8 cellular contexts compared by ENCODE assay signal in genomic region chr15:65529754-65530317, GRCh38. TPM values are rescaled to one million over a fixed set of nuclear protein-coding genes. Genes with fewer than 3 reads are reported as not detected.
DNase-seq lines count a peak whose midpoint lies in the region; ATAC-seq, FAIRE-seq and TF ChIP-seq lines count a peak whose summit lies in the region.

No MANE protein-coding gene starts in this region.

- no peaks in the 10 kb centered on the region for H3K9me3 Mint-ChIP-seq in activated CD4-positive, alpha-beta T cell treated with anti-CD3 and anti-CD28 coated beads for 36 hours (ENCODE audit: low read depth)
- no peaks in the 10 kb centered on the region for H3K9me3 Mint-ChIP-seq in activated naive CD4-positive, alpha-beta T cell treated with anti-CD3 and anti-CD28 coated beads, Interleukin-2, amount 50 U/mL, for 72 hours

- FAIRE-seq in kidney (lab: Jason Lieb, UNC) = no peak

- no peaks in the 10 kb centered on the region for H3K27me3 Mint-ChIP-seq in activated CD4-positive, alpha-beta T cell treated with anti-CD3 and anti-CD28 coated beads for 36 hours

- DNase-seq in activated CD4-positive, alpha-beta T cell treated with anti-CD3 and anti-CD28 coated beads for 36 hours = no peak
- DNase-seq in activated CD4-positive, alpha-beta T cell treated with anti-CD3 and anti-CD28 coated beads, Interleukin-2, amount 50 U/mL, for 1 hour = no peak
- DNase-seq in activated naive CD4-positive, alpha-beta T cell treated with anti-CD3 and anti-CD28 coated beads, Interleukin-2, amount 50 U/mL, for 72 hours (ENCODE audit: low spot score in 2 of 2) = no peak
- DNase-seq in kidney (no peak), tibial artery (no peak), NCI-H187 (lab: John Stamatoyannopoulos, UW) (no peak), NCI-H2196 (lab: John Stamatoyannopoulos, UW; ENCODE audit: unreplicated experiment) (no peak)

- ATAC-seq in activated CD4-positive, alpha-beta T cell treated with anti-CD3 and anti-CD28 coated beads for 36 hours = peak; percentile 7
- ATAC-seq in activated naive CD4-positive, alpha-beta T cell treated with anti-CD3 and anti-CD28 coated beads, Interleukin-2, amount 50 U/mL, for 72 hours = peak; percentile 16 to 23
- no peak for ATAC-seq in HG02970 (IDR thresholded peaks at IDR 0.05; ENCODE audit: low FRiP score, unreplicated experiment)

- peak overlapping the region; percentile 51 to 85 for H3K4me3 ChIP-seq in kidney (ENCODE audit: low read length in 2 of 2)
- H3K4me3 ChIP-seq in tibial artery = peak overlapping the region; percentile 68 to 75

- H3K4me1 Mint-ChIP-seq in activated CD4-positive, alpha-beta T cell treated with anti-CD3 and anti-CD28 coated beads for 36 hours = peaks cover 32% of the 10 kb centered on the region

- no peak for TF ChIP-seq CTCF in kidney (IDR thresholded peaks at IDR 0.05; ENCODE audit: borderline replicate concordance, extremely low read depth, insufficient read depth)
- no peak for TF ChIP-seq CTCF in tibial artery (IDR thresholded peaks at IDR 0.05)

- H3K4me1 ChIP-seq in kidney (ENCODE audit: control insufficient read depth in 1 of 2, insufficient read depth in 1 of 2, low read depth in 1 of 2, low read length in 2 of 2) (peaks cover 0 to 7% of the 10 kb centered on the region in 2 donors), tibial artery (peaks cover 0 to 22% (median 9%) of the 10 kb centered on the region in 4 donors)

- H3K27ac Mint-ChIP-seq in activated CD4-positive, alpha-beta T cell treated with anti-CD3 and anti-CD28 coated beads for 36 hours = peak overlapping the region; percentile 91
- peak overlapping the region in 1 of 2 donors; percentile 87 for H3K27ac Mint-ChIP-seq in activated naive CD4-positive, alpha-beta T cell treated with anti-CD3 and anti-CD28 coated beads, Interleukin-2, amount 50 U/mL, for 72 hours

- H3K4me3 Mint-ChIP-seq in activated CD4-positive, alpha-beta T cell treated with anti-CD3 and anti-CD28 coated beads for 36 hours = peak overlapping the region; percentile 78

- H3K27ac ChIP-seq in kidney (ENCODE audit: low read depth in 2 of 2, low read length in 2 of 2) (no peak overlapping the region), tibial artery (peak overlapping the region; percentile 15 to 57)

- CTCF ChIA-PET in activated CD4-positive, alpha-beta T cell treated with anti-CD3 and anti-CD28 coated beads for 36 hours (lab: Charles Lee) = interaction anchor here (0.7 to 1.9 kb wide), 5 partner anchors 12 to 49 kb away, joined by 3 to 5 read pairs (median 3); no protein-coding TSS in a partner anchor

- H3K36me3 ChIP-seq in kidney (ENCODE audit: control insufficient read depth in 1 of 2, insufficient read depth in 2 of 2, low read length in 2 of 2) (no peaks in the 10 kb centered on the region), tibial artery (no peaks in the 10 kb centered on the region)

- intact Hi-C loops in activated CD4-positive, alpha-beta T cell treated with anti-CD3 and anti-CD28 coated beads for 36 hours (cut with DNase I, micrococcal nuclease) = loop anchor here (1.0 to 5.0 kb wide), 6 partner anchors 13 to 337 kb away; partner anchors contain the start of genes DPP8 (in 2 of the 2), INTS14 (in 1 of the 2) and RAB11A (in 1 of the 2)
- intact Hi-C loops in kidney (cut with DNase I) (no loop called here), tibial artery (cut with DNase I; ENCODE audit: low total_unique reads) (no loop called here)

- H3K9me3 ChIP-seq in kidney (ENCODE audit: control insufficient read depth in 1 of 2, low read length in 2 of 2) (no peaks in the 10 kb centered on the region), tibial artery (no peaks in the 10 kb centered on the region)

- no peaks in the 10 kb centered on the region for H3K27me3 ChIP-seq in tibial artery

- H3K36me3 Mint-ChIP-seq in activated CD4-positive, alpha-beta T cell treated with anti-CD3 and anti-CD28 coated beads for 36 hours (ENCODE audit: low read depth) = peaks cover 2% of the 10 kb centered on the region
- H3K36me3 Mint-ChIP-seq in activated naive CD4-positive, alpha-beta T cell treated with anti-CD3 and anti-CD28 coated beads, Interleukin-2, amount 50 U/mL, for 72 hours = no peaks in the 10 kb centered on the region

- H3K9ac ChIP-seq in kidney (ENCODE audit: low read length in 2 of 2) = peak overlapping the region in 1 of 2 donors; percentile 87

- POLR2A ChIA-PET in activated CD4-positive, alpha-beta T cell treated with anti-CD3 and anti-CD28 coated beads for 36 hours (lab: Charles Lee) = interaction anchor here (0.6 to 1.4 kb wide), 6 partner anchors 12 to 562 kb away, joined by 3 to 10 read pairs (median 4); partner anchors contain the start of genes CLPX and RNU5B-1

RNA-seq across cellular contexts. Expression of gene HACD3, which starts 0.4 kb away (rescaled TPM):
- 10 to 100 TPM; 23.4 to 27.3 TPM for total RNA-seq in activated CD4-positive, alpha-beta T cell treated with anti-CD3 and anti-CD28 coated beads for 36 hours
- total RNA-seq in activated naive CD4-positive, alpha-beta T cell treated with anti-CD3 and anti-CD28 coated beads, Interleukin-2, amount 50 U/mL, for 72 hours = 10 to 100 TPM; 23.3 to 45.0 TPM
- total RNA-seq in kidney = 52.1 TPM
- 89.3 TPM for polyA plus RNA-seq in kidney (ENCODE audit: insufficient read depth, low read depth, low replicate concordance)

RNA-seq across cellular contexts. Expression of gene DPP8, which starts 12.3 kb away (rescaled TPM):
- 10 to 100 TPM; 25.8 to 26.4 TPM for total RNA-seq in activated CD4-positive, alpha-beta T cell treated with anti-CD3 and anti-CD28 coated beads for 36 hours
- 10 to 100 TPM; 29.9 to 35.9 TPM for total RNA-seq in activated naive CD4-positive, alpha-beta T cell treated with anti-CD3 and anti-CD28 coated beads, Interleukin-2, amount 50 U/mL, for 72 hours
- total RNA-seq in kidney = 38.6 TPM
- 8.2 TPM for polyA plus RNA-seq in kidney (ENCODE audit: insufficient read depth, low read depth, low replicate concordance)

Comparison
In these comparisons a context has a peak if more than half of its experiments do, and no peak if none do; other contexts are left out.
1. H3K27ac ChIP-seq: peak in tibial artery (2 of 2); none in kidney (0 of 2).
2. intact Hi-C loops: an anchor here in activated CD4-positive, alpha-beta T cell treated with anti-CD3 and anti-CD28 coated beads for 36 hours (1.0 to 5.0 kb wide); none called in kidney and tibial artery.